Comparison of ENCODE assay signal across 14 cellular contexts in the genomic region with DNA sequence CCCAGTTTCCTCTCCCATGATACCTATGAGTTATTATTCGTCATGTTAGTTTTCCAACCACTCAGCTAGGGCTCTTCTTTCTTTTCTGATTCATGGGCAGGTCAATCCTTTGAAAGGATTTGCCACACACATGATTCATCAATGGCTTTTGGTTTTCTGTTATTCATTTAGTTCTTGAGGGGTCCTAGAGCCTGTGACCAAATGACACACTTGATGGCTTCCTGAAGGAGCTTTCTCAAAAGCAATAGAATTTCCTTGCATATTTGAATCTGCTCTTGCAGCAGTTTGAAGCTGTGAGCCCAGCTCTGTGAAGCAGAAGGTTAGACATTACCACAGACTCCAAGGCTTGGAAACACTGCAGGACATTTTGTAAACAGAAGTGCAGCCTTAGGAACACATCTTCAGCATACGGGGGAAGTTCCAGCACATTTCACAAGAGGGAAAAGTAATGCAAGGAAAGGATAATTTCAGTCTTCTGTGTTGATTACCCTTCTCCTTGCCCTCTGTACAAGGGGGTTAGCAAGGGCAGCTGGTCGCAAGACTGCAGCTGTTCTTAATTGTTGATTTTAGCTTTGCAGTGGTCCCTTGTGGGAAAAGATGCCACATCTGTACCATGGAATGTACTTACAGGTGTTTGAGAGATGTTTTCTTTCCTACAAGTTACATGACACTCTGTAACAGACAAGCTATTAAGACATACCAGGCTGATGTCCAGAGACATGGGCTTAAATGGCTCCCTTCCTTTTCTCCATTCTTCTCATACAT.
DNase-seq lines count a peak whose midpoint lies in the region; ATAC-seq and TF ChIP-seq lines count a peak whose summit lies in the region.
"Had no signal": no experiment of that assay in that cellular context is flagged by ENCODE, and none has a peak within 500 bp of the region (broad histone marks: within the 10 kb centered on the region; RNA-seq: fewer than 3 reads in every experiment).

No MANE protein-coding gene starts in this region.

- DNase-seq in AG04450 (ENCODE audit: low read depth, low spot score) (peak; percentile 15), IMR-90 (peak; percentile 62), brain microvascular endothelial cell (peak; percentile 7), myocyte (ENCODE audit: low read depth) (peak; percentile 22), ecto neural progenitor cell (ENCODE audit: low spot score) (no peak), right cardiac atrium (no peak)
- DNase-seq: activated CD8-positive, alpha-beta memory T cell treated with anti-CD3 and anti-CD28 coated beads, Interleukin-2, amount 10 ng/mL, durations not matched to agents 7 days and 5 days; BE2C; NCI-H1436; stimulated activated CD4-positive, alpha-beta T cell treated with anti-CD3 and anti-CD28 coated beads, Interleukin-2, amount 100 ng/mL, for 48 hours; substantia nigra had no signal

- no peak overlapping the region for H3K4ac ChIP-seq in IMR-90 (ENCODE audit: low read depth, low read length)

- H3K18ac ChIP-seq in IMR-90 (ENCODE audit: low read depth, low read length), result no peak overlapping the region

- H4K20me1 ChIP-seq in IMR-90 (ENCODE audit: insufficient read depth, low read length), result no peaks in the 10 kb centered on the region

- 0 out of 2 replicates have a peak, but pooled peaks cover 8% of the 10 kb centered on the region for H3K9me1 ChIP-seq in IMR-90 (ENCODE audit: insufficient read depth, low read length)

- H3K4me1 ChIP-seq in IMR-90 (ENCODE audit: control insufficient read depth, insufficient read depth, low read length) (peaks cover 16% of the 10 kb centered on the region), right cardiac atrium (ENCODE audit: control insufficient read depth, insufficient read depth, low read length) (peaks cover 6% of the 10 kb centered on the region)
- H3K4me1 ChIP-seq: BE2C had no signal

- CTCF ChIA-PET in AG04450 (lab: Charles Lee), result interaction anchor here (0.5 to 1.3 kb wide), 2 partner anchors 224 to 356 kb away, joined by 3 read pairs; a partner anchor contains a TSS
- CTCF ChIA-PET in IMR-90 (lab: Yijun Ruan, JAX), result interaction anchor here (0.6 kb wide), 2 partner anchors 33 to 1302 kb away, joined by 3 read pairs; no protein-coding TSS in a partner anchor

- no peak overlapping the region for H3K14ac ChIP-seq in IMR-90 (replicated peaks; ENCODE audit: low read depth, low read length)

- POLR2A ChIA-PET in AG04450 (lab: Yijun Ruan, JAX), result interaction anchor here (0.6 to 1.5 kb wide), 3 partner anchors 10 to 197 kb away, joined by 4 to 11 read pairs (median 4); no protein-coding TSS in a partner anchor
- POLR2A ChIA-PET in IMR-90 (lab: Charles Lee; ENCODE audit: unreplicated experiment), result no interaction called here

- H3K79me1 ChIP-seq in IMR-90 (ENCODE audit: low read depth in 1 of 2, low read length in 2 of 2), result no peaks in the 10 kb centered on the region

- TF ChIP-seq CTCF in AG04450 (IDR thresholded peaks at IDR 0.05; ENCODE audit: low read depth, low read length) (no peak), IMR-90 (conservative IDR thresholded peaks at IDR 0.05; ENCODE audit: low read depth, low read length) (no peak), brain microvascular endothelial cell (IDR thresholded peaks at IDR 0.05; ENCODE audit: low read depth, low read length, missing control alignments) (no peak)

- BruUV-seq in IMR-90 (replicated peaks; lab: Mats Ljungman, UMichigan), result no TSS peak

- H3K56ac ChIP-seq in IMR-90 (ENCODE audit: extremely low read depth, insufficient read depth, low read length), result no peak overlapping the region

- TF ChIP-seq POLR2A in IMR-90 (IDR thresholded peaks at IDR 0.05; ENCODE audit: low read depth, low read length), result no peak

- no peak overlapping the region for H3K9ac ChIP-seq in IMR-90 (ENCODE audit: low read depth, low read length)

- no peak overlapping the region for H3K23ac ChIP-seq in IMR-90 (ENCODE audit: low read depth, low read length)

- dilution Hi-C loops in IMR-90 (cut with HindIII; ENCODE audit: low sequenced_read_pairs, unreplicated experiment), result no loop called here

- no peak overlapping the region for H2BK20ac ChIP-seq in IMR-90 (ENCODE audit: low read depth, low read length)

- H3K9me3 ChIP-seq in AG04450 (ENCODE audit: control insufficient read depth, insufficient read depth, low read length) (no peaks in the 10 kb centered on the region), IMR-90 (ENCODE audit: control insufficient read depth, insufficient read depth, low read length) (no peaks in the 10 kb centered on the region), right cardiac atrium (ENCODE audit: control insufficient read depth, low read length) (no peaks in the 10 kb centered on the region)
- H3K9me3 ChIP-seq: BE2C had no signal

- no peak overlapping the region for H2AK5ac ChIP-seq in IMR-90 (ENCODE audit: low read depth, low read length)

- H3K27me3 ChIP-seq in AG04450 (ENCODE audit: control insufficient read depth, insufficient read depth, low read length), result no peaks in the 10 kb centered on the region
- H3K27me3 ChIP-seq in IMR-90 (ENCODE audit: control insufficient read depth, insufficient read depth, low read length), result no peaks in the 10 kb centered on the region; the same call in 1 of the 2 replicates
- no peaks in the 10 kb centered on the region for H3K27me3 ChIP-seq in brain microvascular endothelial cell (replicated peaks)
- H3K27me3 ChIP-seq in right cardiac atrium (ENCODE audit: control insufficient read depth, insufficient read depth), result no peaks in the 10 kb centered on the region
- H3K27me3 ChIP-seq: BE2C had no signal

- intact Hi-C loops in IMR-90 (cut with micrococcal nuclease) (no loop called here), right cardiac atrium (cut with DNase I) (no loop called here)

- H4K91ac ChIP-seq in IMR-90 (ENCODE audit: insufficient read depth, low read depth, low read length), result no peak overlapping the region

- H3K4me3 ChIP-seq in AG04450 (ENCODE audit: low read depth, low read length) (no peak overlapping the region), IMR-90 (ENCODE audit: insufficient read depth, low read depth, low read length) (no peak overlapping the region), brain microvascular endothelial cell (ENCODE audit: low read depth, low read length) (no peak overlapping the region), right cardiac atrium (ENCODE audit: low read length) (no peak overlapping the region)

- no peak for TF ChIP-seq RAD21 in IMR-90 (IDR thresholded peaks at IDR 0.05; ENCODE audit: low read length)

- H2AFZ ChIP-seq in IMR-90 (replicated peaks; ENCODE audit: low read length, poor library complexity), result no peak overlapping the region

- H3K36me3 ChIP-seq in IMR-90 (ENCODE audit: control insufficient read depth, insufficient read depth, low read length), result no peaks in the 10 kb centered on the region
- H3K36me3 ChIP-seq in brain microvascular endothelial cell (replicated peaks), result no peaks in the 10 kb centered on the region
- H3K36me3 ChIP-seq: BE2C had no signal

- no peak overlapping the region for H2BK120ac ChIP-seq in IMR-90 (ENCODE audit: low read depth, low read length)

- peak overlapping the region; percentile 51 for H3K4me2 ChIP-seq in IMR-90 (ENCODE audit: low read depth, low read length)

- no CpG with 5 or more reads among the region's 3 CpGs for WGBS in IMR-90 (ENCODE audit: extremely low coverage in 2 of 2, insufficient read length in 1 of 2), 2 experiments
- WGBS in right cardiac atrium, result 83% methylated on average over 3 of the region's 3 CpGs

- ATAC-seq in IMR-90 (ENCODE audit: low read depth) (peak; percentile 72), right cardiac atrium (no peak), GM18519 (IDR thresholded peaks at IDR 0.05; ENCODE audit: low FRiP score, unreplicated experiment) (no peak), GM21717 (IDR thresholded peaks at IDR 0.05; ENCODE audit: unreplicated experiment) (no peak)
- ATAC-seq: activated CD8-positive, alpha-beta memory T cell treated with anti-CD3 and anti-CD28 coated beads, Interleukin-2, amount 10 ng/mL, durations not matched to agents 7 days and 5 days; esophagus mucosa had no signal

- H4K5ac ChIP-seq in IMR-90 (ENCODE audit: low read depth, low read length), result no peak overlapping the region

- in situ Hi-C loops in IMR-90 (cut with MboI; ENCODE audit: low sequenced_read_pairs) (no loop called here), brain microvascular endothelial cell (cut with HindIII; ENCODE audit: low pct_ligation_motif_present, low sequenced_read_pairs) (no loop called here)

- no peak overlapping the region for H2BK15ac ChIP-seq in IMR-90 (ENCODE audit: low read depth, low read length)

- H3K27ac ChIP-seq in AG04450 (ENCODE audit: low read depth, low read length) (no peak overlapping the region), IMR-90 (ENCODE audit: insufficient read depth, low read length) (peak overlapping the region; percentile 36; the same call in 1 of the 2 replicates), brain microvascular endothelial cell (no peak overlapping the region), right cardiac atrium (ENCODE audit: low read length) (no peak overlapping the region)

- no peak overlapping the region for H4K8ac ChIP-seq in IMR-90 (ENCODE audit: low read depth in 2 of 2, low read length in 2 of 2)

- H2BK5ac ChIP-seq in IMR-90 (ENCODE audit: low read depth, low read length, poor library complexity, severe bottlenecking), result no peak overlapping the region

- no peak overlapping the region for H2AK9ac ChIP-seq in IMR-90 (replicated peaks; ENCODE audit: low read depth, low read length, poor library complexity)

TF ChIP-seq in IMR-90, 13 proteins besides CTCF, POLR2A, EP300 and RAD21 (continues in another document):
- TF ChIP-seq FOS (IDR thresholded peaks at IDR 0.05; ENCODE audit: low read depth, low read length), result no peak
- no peak for TF ChIP-seq CHD1 (IDR thresholded peaks at IDR 0.05; ENCODE audit: low read depth, low read length)
- TF ChIP-seq, protein P1, sequence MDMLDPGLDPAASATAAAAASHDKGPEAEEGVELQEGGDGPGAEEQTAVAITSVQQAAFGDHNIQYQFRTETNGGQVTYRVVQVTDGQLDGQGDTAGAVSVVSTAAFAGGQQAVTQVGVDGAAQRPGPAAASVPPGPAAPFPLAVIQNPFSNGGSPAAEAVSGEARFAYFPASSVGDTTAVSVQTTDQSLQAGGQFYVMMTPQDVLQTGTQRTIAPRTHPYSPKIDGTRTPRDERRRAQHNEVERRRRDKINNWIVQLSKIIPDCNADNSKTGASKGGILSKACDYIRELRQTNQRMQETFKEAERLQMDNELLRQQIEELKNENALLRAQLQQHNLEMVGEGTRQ (IDR thresholded peaks at IDR 0.05; ENCODE audit: low read depth, low read length), result no peak
- no peak for TF ChIP-seq MAFK (IDR thresholded peaks at IDR 0.05; ENCODE audit: low read depth, low read length)
- no peak for TF ChIP-seq RFX5 (IDR thresholded peaks at IDR 0.05; ENCODE audit: low read depth, low read length)

Comparison
In these comparisons a context has a peak if more than half of its experiments do, and no peak if none do; other contexts are left out.
1. DNase-seq: peak in AG04450 (single experiment), IMR-90 (single experiment), brain microvascular endothelial cell (single experiment) and myocyte (single experiment); none in ecto neural progenitor cell (single experiment) and right cardiac atrium (0 of 3).